In genomic region chr3:110070539-110070916, GRCh38 we compare ENCODE assay signal across 15 cellular contexts.
DNase-seq lines count a peak whose midpoint lies in the region; FAIRE-seq and TF ChIP-seq lines count a peak whose summit lies in the region.
"Had no signal": no experiment of that assay in that cellular context is flagged by ENCODE, and none has a peak within 500 bp of the region (broad histone marks: within the 10 kb centered on the region; RNA-seq: fewer than 3 reads in every experiment).

No MANE protein-coding gene starts in this region.

- no peak for TF ChIP-seq CTCF in chondrocyte (IDR thresholded peaks at IDR 0.05)

- peaks cover 5% of the 10 kb centered on the region for H3K9me3 Mint-ChIP-seq in activated T-cell treated with anti-CD3 and anti-CD28 coated beads, Interleukin-2, amount 50 U/mL, for 24 hours
- peaks cover 7% of the 10 kb centered on the region for H3K9me3 Mint-ChIP-seq in chondrocyte (ENCODE audit: low read depth)
- H3K9me3 Mint-ChIP-seq: CD8-positive, alpha-beta T cell had no signal

- no peaks in the 10 kb centered on the region for H3K36me3 Mint-ChIP-seq in activated T-cell treated with anti-CD3 and anti-CD28 coated beads, Interleukin-2, amount 50 U/mL, for 24 hours (ENCODE audit: low read depth)
- peaks cover 2% of the 10 kb centered on the region for H3K36me3 Mint-ChIP-seq in chondrocyte (ENCODE audit: low read depth)
- H3K36me3 Mint-ChIP-seq: CD8-positive, alpha-beta T cell had no signal

- H3K27ac Mint-ChIP-seq in activated T-cell treated with anti-CD3 and anti-CD28 coated beads, Interleukin-2, amount 50 U/mL, for 24 hours = peak overlapping the region; percentile 85
- H3K27ac Mint-ChIP-seq in chondrocyte (ENCODE audit: unreplicated experiment) = peak overlapping the region; percentile 57
- H3K27ac Mint-ChIP-seq: CD8-positive, alpha-beta T cell had no signal

- no peak for DNase-seq in activated T-cell treated with anti-CD3 and anti-CD28 coated beads, Interleukin-2, amount 50 U/mL, for 24 hours
- no peak for DNase-seq in activated T-cell treated with anti-CD3 and anti-CD28 coated beads, Interleukin-2, amount 50 U/mL, for 1 hour
- no peak for DNase-seq in RCC 7860 (ENCODE audit: low spot score)
- no peak for DNase-seq in chondrocyte (ENCODE audit: low spot score)
- peak; percentile 2 for DNase-seq in non-pigmented ciliary epithelial cell (ENCODE audit: low read depth)
- no peak for DNase-seq in nucleus accumbens (lab: John Stamatoyannopoulos, UW)
- no peak for DNase-seq in globus pallidus (ENCODE audit: low spot score)
- no peak for DNase-seq in T-helper 1 cell
- DNase-seq: CD8-positive, alpha-beta T cell; DMS79; Karpas-422; NCI-H1105; NCI-H1694; NCI-H2227 treated with DMSO at 0.1 percent for 48 hours; NCI-H524 treated with DMSO at 0.1 percent for 48 hours had no signal

- H3K27me3 Mint-ChIP-seq in activated T-cell treated with anti-CD3 and anti-CD28 coated beads, Interleukin-2, amount 50 U/mL, for 24 hours = no peaks in the 10 kb centered on the region
- H3K27me3 Mint-ChIP-seq in chondrocyte (ENCODE audit: low read depth) = no peaks in the 10 kb centered on the region

- peaks cover 31% of the 10 kb centered on the region for H3K4me1 Mint-ChIP-seq in activated T-cell treated with anti-CD3 and anti-CD28 coated beads, Interleukin-2, amount 50 U/mL, for 24 hours (ENCODE audit: low read depth)
- H3K4me1 Mint-ChIP-seq in chondrocyte (ENCODE audit: low read depth) = peaks cover 21% of the 10 kb centered on the region

- no peak overlapping the region for H3K4me3 Mint-ChIP-seq in activated T-cell treated with anti-CD3 and anti-CD28 coated beads, Interleukin-2, amount 50 U/mL, for 24 hours
- no peak overlapping the region for H3K4me3 Mint-ChIP-seq in chondrocyte (ENCODE audit: unreplicated experiment)
- H3K4me3 Mint-ChIP-seq: CD8-positive, alpha-beta T cell had no signal

- peak; percentile 77 for FAIRE-seq in RCC 7860 (lab: Jason Lieb, UNC)
